In the genomic region with DNA sequence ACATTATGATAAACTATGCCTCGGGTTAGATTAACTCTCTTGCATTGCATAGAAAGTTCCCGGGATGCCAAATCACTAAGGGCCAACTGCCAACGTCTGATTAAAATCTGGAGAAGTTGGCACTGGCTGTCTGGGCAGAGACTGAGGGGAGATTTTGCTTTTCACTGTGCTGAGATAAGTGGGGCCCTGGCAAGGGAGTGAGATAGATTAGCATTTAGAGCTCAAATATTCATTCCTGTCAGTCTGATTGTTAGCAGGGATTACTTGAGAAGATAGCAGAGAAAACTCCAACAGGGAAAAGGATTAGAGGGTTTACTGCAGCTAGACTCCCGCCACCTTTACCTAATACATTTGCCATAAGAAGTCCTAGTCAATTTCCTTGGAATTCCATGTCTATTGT, we compare ENCODE assay signal across 29 cellular contexts.
DNase-seq lines count a peak whose midpoint lies in the region; ATAC-seq and TF ChIP-seq lines count a peak whose summit lies in the region.
"Had no signal": no experiment of that assay in that cellular context is flagged by ENCODE, and none has a peak within 500 bp of the region (broad histone marks: within the 10 kb centered on the region; RNA-seq: fewer than 3 reads in every experiment).

No MANE protein-coding gene starts in this region.

- TF ChIP-seq CTCF in fibroblast of the aortic adventitia (IDR thresholded peaks at IDR 0.05; ENCODE audit: insufficient read depth, low read length): no peak
- TF ChIP-seq CTCF in thyroid gland (IDR thresholded peaks at IDR 0.05): no peak
- TF ChIP-seq CTCF in lower lobe of right lung (IDR thresholded peaks at IDR 0.05): no peak

- H3K36me3 ChIP-seq in NT2/D1 (ENCODE audit: insufficient read depth, insufficient read length, low read length): no peaks in the 10 kb centered on the region
- no peaks in the 10 kb centered on the region for H3K36me3 ChIP-seq in thyroid gland
- no peaks in the 10 kb centered on the region for H3K36me3 ChIP-seq in lower lobe of right lung
- H3K36me3 ChIP-seq: colonic mucosa, heart left ventricle, spleen, upper lobe of left lung had no signal

- ATAC-seq in lower lobe of right lung: no peak
- ATAC-seq in HG02610 (IDR thresholded peaks at IDR 0.05; ENCODE audit: unreplicated experiment): no peak
- ATAC-seq: heart left ventricle, Panc1, right cardiac atrium had no signal

- intact Hi-C loops in thyroid gland (cut with DNase I) (no loop called here), lower lobe of right lung (cut with DNase I) (no loop called here)

- H3K27me3 ChIP-seq in NT2/D1 (ENCODE audit: insufficient read depth, insufficient read length) (no peaks in the 10 kb centered on the region), thyroid gland (no peaks in the 10 kb centered on the region), lower lobe of right lung (ENCODE audit: low read depth) (no peaks in the 10 kb centered on the region)
- H3K27me3 ChIP-seq: colonic mucosa, heart left ventricle, spleen, upper lobe of left lung had no signal

- H3K4me3 ChIP-seq in NT2/D1 (ENCODE audit: insufficient read length, low read depth): no peak overlapping the region
- H3K4me3 ChIP-seq in fibroblast of the aortic adventitia (ENCODE audit: low read depth, low read length): no peak overlapping the region
- no peak overlapping the region for H3K4me3 ChIP-seq in thyroid gland (replicated peaks in 1 of 3)
- no peak overlapping the region for H3K4me3 ChIP-seq in lower lobe of right lung
- H3K4me3 ChIP-seq: colonic mucosa, heart left ventricle, spleen, upper lobe of left lung had no signal

- H3K9me3 ChIP-seq in NT2/D1 (ENCODE audit: insufficient read depth, low read length) (no peaks in the 10 kb centered on the region), thyroid gland (no peaks in the 10 kb centered on the region), lower lobe of right lung (no peaks in the 10 kb centered on the region)
- H3K9me3 ChIP-seq: colonic mucosa, heart left ventricle, upper lobe of left lung had no signal

- H3K9ac ChIP-seq in NT2/D1 (ENCODE audit: insufficient read length, low read depth): no peak overlapping the region

- 12 to 39% methylated on average over 4 of the region's 4 CpGs for WGBS in thyroid gland, 2 donors

- H3K4me1 ChIP-seq in NT2/D1 (ENCODE audit: insufficient read depth, insufficient read length) (no peaks in the 10 kb centered on the region), thyroid gland (no peaks in the 10 kb centered on the region), lower lobe of right lung (no peaks in the 10 kb centered on the region)
- H3K4me1 ChIP-seq: colonic mucosa, heart left ventricle, spleen, upper lobe of left lung had no signal

- H3K27ac ChIP-seq in thyroid gland: no peak overlapping the region
- H3K27ac ChIP-seq in lower lobe of right lung: no peak overlapping the region
- H3K27ac ChIP-seq: 22Rv1, colonic mucosa, heart left ventricle, spleen, upper lobe of left lung had no signal

- TF ChIP-seq POLR2A in thyroid gland (IDR thresholded peaks at IDR 0.05): no peak

- DNase-seq in DMS 273 (lab: John Stamatoyannopoulos, UW; ENCODE audit: unreplicated experiment) (peak; percentile 29), DMS 273 treated with DMSO at 0.1 percent for 48 hours (lab: John Stamatoyannopoulos, UW) (no peak), NT2/D1 (ENCODE audit: low read depth, low spot score) (peak; percentile 8), fibroblast of the aortic adventitia (ENCODE audit: low read depth) (peak; percentile 62), thyroid gland (peak; percentile 47 to 57), ecto neural progenitor cell (ENCODE audit: low spot score) (no peak), lower lobe of right lung (no peak)
- DNase-seq: activated CD4-positive, alpha-beta T cell treated with anti-CD3 and anti-CD28 coated beads, Interleukin-2, amount 50 U/mL, for 1 hour; activated T-cell treated with anti-CD3 and anti-CD28 coated beads, Interleukin-2, amount 50 U/mL, for 48 hours; CD4-positive, alpha-beta T cell; colonic mucosa; effector memory CD4-positive, alpha-beta T cell; erythroblast; foreskin fibroblast; GF-D8; HCEC 1CT; heart left ventricle; NCI-H1417 treated with DMSO at 0.1 percent for 48 hours; NCI-H510A treated with DMSO at 0.1 percent for 48 hours; right cardiac atrium; SHP77 treated with DMSO at 0.1 percent for 48 hours; spleen; substantia nigra; SW 1271; T1000; upper lobe of left lung had no signal

Comparison
In these comparisons a context has a peak if more than half of its experiments do, and no peak if none do; other contexts are left out.
1. DNase-seq: peak in DMS 273 (single experiment), NT2/D1 (single experiment), fibroblast of the aortic adventitia (single experiment) and thyroid gland (2 of 2); none in DMS 273 treated with DMSO at 0.1 percent for 48 hours (single experiment), ecto neural progenitor cell (single experiment) and lower lobe of right lung (single experiment).